31 cellular contexts compared by ENCODE assay signal in the genomic region with DNA sequence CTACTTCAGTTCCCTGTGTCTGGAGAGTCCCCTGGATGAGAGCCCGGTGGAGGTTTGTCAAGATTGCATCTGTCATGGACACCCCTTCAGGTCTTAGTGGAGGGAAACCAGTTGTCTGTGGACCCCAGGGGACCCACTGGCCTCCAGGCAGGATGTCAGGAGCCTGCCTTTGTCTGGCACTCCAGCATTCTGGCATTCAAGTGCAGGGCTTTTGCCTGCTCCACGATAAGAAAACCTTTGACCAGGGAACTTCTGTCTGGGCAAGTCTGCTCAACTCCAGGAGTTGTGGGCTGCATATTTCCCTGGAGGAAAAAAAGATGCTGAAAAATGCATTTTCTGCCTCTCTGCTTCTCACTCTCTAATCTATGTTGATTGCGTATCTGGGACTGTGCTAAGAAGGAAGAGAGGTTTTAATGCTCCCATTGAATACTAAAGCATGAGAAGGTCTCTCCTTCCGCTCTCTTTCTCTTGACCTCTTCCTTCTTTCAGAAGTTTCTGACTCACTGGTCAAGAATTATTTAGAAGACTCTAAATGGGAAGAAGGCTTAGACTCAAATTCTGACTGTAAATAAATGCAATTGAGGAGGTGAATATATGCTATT.
A peak's percentile ranks its signal among the peaks of the same experiment; 100 is the strongest.
DNase-seq lines count a peak whose midpoint lies in the region; ATAC-seq and TF ChIP-seq lines count a peak whose summit lies in the region.
"Had no signal": no experiment of that assay in that cellular context is flagged by ENCODE, and none has a peak within 500 bp of the region (broad histone marks: within the 10 kb centered on the region; RNA-seq: fewer than 3 reads in every experiment).

No MANE protein-coding gene starts in this region.

- no peak overlapping the region for H3K27ac ChIP-seq in right cardiac atrium (ENCODE audit: low read length)
- H3K27ac ChIP-seq: 22Rv1; ascending aorta; BLaER1 treated with 17β-estradiol and CSF1 and Interleukin-3, amounts not matched to agents 10 nM and 100 nM; hepatocyte; tibial artery had no signal

- TF ChIP-seq CTCF in lower leg skin (IDR thresholded peaks at IDR 0.05) (no peak), mucosa of descending colon (IDR thresholded peaks at IDR 0.05) (no peak)

- H3K27me3 ChIP-seq in right cardiac atrium (ENCODE audit: control insufficient read depth, insufficient read depth) (no peaks in the 10 kb centered on the region), neuron (ENCODE audit: insufficient read depth, low read length) (no peaks in the 10 kb centered on the region)
- H3K27me3 ChIP-seq: ascending aorta; BLaER1 treated with 17β-estradiol and CSF1 and Interleukin-3, amounts not matched to agents 10 nM and 100 nM; hepatocyte; tibial artery had no signal

- intact Hi-C loops in right cardiac atrium (cut with DNase I), result no loop called here
- intact Hi-C loops in cardiac septum (cut with DNase I), result no loop called here
- intact Hi-C loops in lower leg skin (cut with DNase I; ENCODE audit: low total_unique reads), result no loop called here
- intact Hi-C loops in mucosa of descending colon (cut with DNase I, micrococcal nuclease), result no loop called here

- ATAC-seq in right cardiac atrium (peak in 1 of 2 donors; percentile 14), HG02884 (IDR thresholded peaks at IDR 0.05; ENCODE audit: unreplicated experiment) (no peak), mucosa of descending colon (no peak)
- ATAC-seq: HCT116, sciatic nerve, WTC11 had no signal

- peak in 2 of 3 donors; percentile 18 to 50 for DNase-seq in right cardiac atrium
- no peak for DNase-seq in cardiac septum (ENCODE audit: low spot score)
- peak; percentile 3 for DNase-seq in fibroblast of peridontal ligament (ENCODE audit: extremely low read depth)
- DNase-seq in NCI-H1436 treated with DMSO at 0.1 percent for 48 hours (lab: John Stamatoyannopoulos, UW), result no peak
- no peak for DNase-seq in lower leg skin (ENCODE audit: low spot score in 2 of 2)
- no peak for DNase-seq in mucosa of descending colon
- DNase-seq: activated CD4-positive, alpha-beta T cell treated with anti-CD3 and anti-CD28 coated beads, Interleukin-2, amount 10 ng/mL, durations not matched to agents 24 days and 14 days; activated effector memory CD4-positive, alpha-beta T cell treated with anti-CD3 and anti-CD28 coated beads, Interleukin-2, amount 50 U/mL, for 16 hours; activated T-cell treated with anti-CD3 and anti-CD28 coated beads, Interleukin-2, amount 50 U/mL, for 24 hours; Caco-2; DMS53; endodermal cell; foreskin melanocyte; GF-D8; left cardiac atrium; NCI-H1092; NCI-H1694 treated with DMSO at 0.1 percent for 48 hours; NCI-H2171; NCI-H510A; posterior cingulate gyrus; stimulated activated CD4-positive, alpha-beta T cell treated with anti-CD3 and anti-CD28 coated beads, Interleukin-4, amount 100 ng/mL, for 24 hours; tibial artery had no signal

- peak overlapping the region; percentile 57 for H2AFZ ChIP-seq in neuron (ENCODE audit: low read depth, low read length)
- H2AFZ ChIP-seq: hepatocyte had no signal

- H3K9me3 ChIP-seq in right cardiac atrium (ENCODE audit: control insufficient read depth, low read length) (no peaks in the 10 kb centered on the region), neuron (ENCODE audit: low read length) (no peaks in the 10 kb centered on the region), mucosa of descending colon (no peaks in the 10 kb centered on the region)
- H3K9me3 ChIP-seq: ascending aorta; BLaER1 treated with 17β-estradiol and CSF1 and Interleukin-3, amounts not matched to agents 10 nM and 100 nM; Caco-2; tibial artery had no signal

- H3K4me1 ChIP-seq in right cardiac atrium (ENCODE audit: control insufficient read depth, insufficient read depth, low read length), result no peaks in the 10 kb centered on the region
- peaks cover 5% of the 10 kb centered on the region for H3K4me1 ChIP-seq in neuron (ENCODE audit: insufficient read depth, low read length)
- no peaks in the 10 kb centered on the region for H3K4me1 ChIP-seq in mucosa of descending colon (ENCODE audit: low read depth)
- H3K4me1 ChIP-seq: ascending aorta, tibial artery had no signal

- H3K36me3 ChIP-seq in neuron (ENCODE audit: insufficient read depth, low read length) (no peaks in the 10 kb centered on the region), mucosa of descending colon (ENCODE audit: low read depth) (no peaks in the 10 kb centered on the region)
- H3K36me3 ChIP-seq: ascending aorta; BLaER1 treated with 17β-estradiol and CSF1 and Interleukin-3, amounts not matched to agents 10 nM and 100 nM; tibial artery had no signal

- no peak overlapping the region for H3K4me3 ChIP-seq in right cardiac atrium (ENCODE audit: low read length)
- no peak overlapping the region for H3K4me3 ChIP-seq in neuron (ENCODE audit: low read length)
- no peak overlapping the region for H3K4me3 ChIP-seq in lower leg skin (ENCODE audit: low read depth, poor library complexity, severe bottlenecking)
- H3K4me3 ChIP-seq in mucosa of descending colon, result no peak overlapping the region
- H3K4me3 ChIP-seq: ascending aorta; BLaER1 treated with 17β-estradiol and CSF1 and Interleukin-3, amounts not matched to agents 10 nM and 100 nM; hepatocyte; tibial artery had no signal

- 47% methylated on average over 4 of the region's 4 CpGs for WGBS in right cardiac atrium
- 76 to 77% methylated on average over 4 of the region's 4 CpGs for WGBS in lower leg skin, 2 donors

- no peak for TF ChIP-seq POLR2A in lower leg skin (IDR thresholded peaks at IDR 0.05)

Comparison
In these comparisons a context has a peak if more than half of its experiments do, and no peak if none do; other contexts are left out.
1. DNase-seq: peak in right cardiac atrium (2 of 3) and fibroblast of peridontal ligament (single experiment); none in cardiac septum (single experiment), NCI-H1436 treated with DMSO at 0.1 percent for 48 hours (single experiment), lower leg skin (0 of 2) and mucosa of descending colon (0 of 3).